Comparison of ENCODE assay signal across 8 cellular contexts in the genomic region with DNA sequence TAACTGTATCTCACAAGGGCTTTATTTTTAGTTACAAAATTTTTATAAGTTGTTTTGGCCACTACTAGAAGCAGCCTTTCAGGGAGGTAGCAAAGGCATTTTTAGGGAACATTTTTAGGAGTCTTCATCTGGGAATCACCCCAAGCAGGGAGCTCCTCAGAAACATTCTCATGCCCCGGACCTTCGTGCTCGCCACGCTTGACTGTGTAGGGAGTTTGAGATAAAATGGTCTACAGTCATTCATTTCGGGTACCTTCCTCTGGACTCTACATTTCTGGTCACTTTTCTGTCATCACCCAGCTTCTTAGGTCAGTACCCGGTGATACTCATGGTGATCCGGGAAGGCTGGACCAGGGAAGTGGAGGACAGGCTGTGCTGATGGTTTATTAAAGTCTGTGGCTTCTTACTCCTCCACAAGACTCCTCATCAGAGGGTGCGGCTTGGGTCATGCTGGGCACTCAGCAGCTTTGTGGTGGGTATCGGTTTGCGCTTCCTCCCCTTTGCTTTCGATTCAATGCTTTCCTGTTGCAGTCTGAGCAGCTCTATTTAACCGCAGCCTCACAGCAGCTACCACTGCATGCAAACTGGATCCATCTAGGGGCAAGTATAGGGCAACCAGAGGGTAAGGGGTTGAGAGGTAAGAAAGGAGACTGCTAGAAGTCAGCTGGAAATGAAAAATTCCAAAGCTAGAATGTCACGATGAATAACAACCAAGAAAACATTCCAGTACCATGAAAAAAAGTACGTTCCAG. TPM values are rescaled to one million over a fixed set of nuclear protein-coding genes. Genes with fewer than 3 reads are reported as not detected.
DNase-seq lines count a peak whose midpoint lies in the region; ATAC-seq and TF ChIP-seq lines count a peak whose summit lies in the region.
"Not testable (repeated sequence)": the region's sequence is repeated elsewhere in the genome, so short reads cannot be mapped to it uniquely, and the experiment has no call there.

No MANE protein-coding gene starts in this region.

- not testable (repeated sequence) for H3K4me3 ChIP-seq in HL-60 (replicated peaks; ENCODE audit: insufficient read depth, low read length); gastrocnemius medialis
- peak overlapping the region; percentile 48 for H3K4me3 ChIP-seq in thoracic aorta

- DNase-seq in H4 (ENCODE audit: low spot score) (peak; percentile 70), HL-60 (ENCODE audit: low read depth in 1 of 2, low spot score in 1 of 2) (peak; percentile 60 to 83), T-helper 22 cell (ENCODE audit: low read depth) (peak; percentile 33), globus pallidus (ENCODE audit: low spot score) (peak; percentile 24), gastrocnemius medialis (peak; percentile 11 to 22)
- peak; percentile 32 for DNase-seq in activated T-helper 9 cell treated with anti-CD3 and anti-CD28 coated beads, Interleukin-2, amount 50 U/mL, for 16 hours (ENCODE audit: low read depth)
- not testable (repeated sequence) for DNase-seq in thoracic aorta (ENCODE audit: low spot score)

- not testable (repeated sequence) for H3K27ac ChIP-seq in HL-60 (replicated peaks); gastrocnemius medialis
- peak overlapping the region; percentile 70 to 75 for H3K27ac ChIP-seq in thoracic aorta

- H3K9me3 ChIP-seq in gastrocnemius medialis, thoracic aorta: not testable (repeated sequence)

- TF ChIP-seq POLR2A in gastrocnemius medialis (IDR thresholded peaks at IDR 0.05) = not testable (repeated sequence)

- H3K27me3 ChIP-seq in HL-60 (ENCODE audit: insufficient read depth, poor library complexity, severe bottlenecking); gastrocnemius medialis; thoracic aorta (replicated peaks; ENCODE audit: insufficient read depth): not testable (repeated sequence)

- intact Hi-C loops in gastrocnemius medialis (cut with DNase I; ENCODE audit: low total_unique reads) = not testable (repeated sequence)

- TF ChIP-seq CTCF in HL-60 (IDR thresholded peaks at IDR 0.05; ENCODE audit: insufficient read depth, low read length); gastrocnemius medialis (IDR thresholded peaks at IDR 0.05 in 4 of 5, conservative IDR thresholded peaks at IDR 0.05 in 1 of 5); thoracic aorta (IDR thresholded peaks at IDR 0.05): not testable (repeated sequence)

- H3K36me3 ChIP-seq in gastrocnemius medialis, thoracic aorta: not testable (repeated sequence)

- not testable (repeated sequence) for H3K4me1 ChIP-seq in gastrocnemius medialis
- H3K4me1 ChIP-seq in thoracic aorta (ENCODE audit: control insufficient read depth in 1 of 2, low read depth in 2 of 2) = peaks cover 12 to 36% of the 10 kb centered on the region in 2 donors

- in situ Hi-C loops in gastrocnemius medialis (cut with MboI; ENCODE audit: low sequenced_read_pairs in 4 of 4) = not testable (repeated sequence)

- ATAC-seq in GM18499 (IDR thresholded peaks at IDR 0.05; ENCODE audit: insufficient read depth, unreplicated experiment) = peak; percentile 96
- ATAC-seq in gastrocnemius medialis = peak in 1 of 2 donors; percentile 34
- ATAC-seq in thoracic aorta (ENCODE audit: insufficient number of reproducible peaks, low FRiP score, low read depth) = peak; percentile 26

RNA-seq across cellular contexts. Expression of a gene that starts 33.6 kb away (rescaled TPM):
- 35.7 and 41.4 TPM in 2 replicates for total RNA-seq in H4 (2014; rRNA removed; shearing (Covaris generic))
- total RNA-seq in gastrocnemius medialis (10 to 100 TPM; 14.6 to 25.1 (median 21.5) TPM), thoracic aorta (10 to 100 TPM; 24.9 to 44.8 TPM)
